Comparison of ENCODE assay signal across 24 cellular contexts in the genomic region with DNA sequence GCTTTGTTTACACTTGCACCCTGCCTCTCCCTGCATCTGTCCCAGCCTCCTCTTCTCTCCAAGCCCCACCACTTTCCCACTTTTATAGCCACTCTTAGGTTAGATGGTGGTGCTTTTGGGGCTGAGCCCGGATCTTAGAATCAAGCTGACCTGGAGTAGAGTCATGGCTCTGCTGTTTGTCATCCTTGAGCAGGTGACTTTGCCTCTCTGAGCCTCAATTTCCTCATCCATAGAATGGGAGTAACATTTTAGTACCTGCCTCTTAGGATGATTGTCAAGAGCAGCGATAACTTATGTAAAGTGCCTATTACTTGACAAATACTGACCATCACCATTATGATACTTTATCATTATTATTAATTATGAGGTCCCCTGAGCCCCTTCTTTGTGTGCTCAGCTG. TPM values are rescaled to one million over a fixed set of nuclear protein-coding genes. Genes with fewer than 3 reads are reported as not detected.
"Had no signal": no experiment of that assay in that cellular context is flagged by ENCODE, and none has a peak within 500 bp of the region (broad histone marks: within the 10 kb centered on the region; RNA-seq: fewer than 3 reads in every experiment).

No MANE protein-coding gene starts in this region.

- H3K36me3 ChIP-seq: esophagus muscularis mucosa, gastroesophageal sphincter, heart left ventricle, left lung had no signal

- H3K4me3 ChIP-seq: coronary artery, dorsolateral prefrontal cortex, esophagus muscularis mucosa, gastroesophageal sphincter, heart left ventricle, hepatocyte, left lung, lung had no signal

- DNase-seq: dermis blood vessel endothelial cell; dorsolateral prefrontal cortex; effector CD4-positive, alpha-beta T cell; effector memory CD4-positive, alpha-beta T cell; foreskin keratinocyte; heart left ventricle; hypothalamus; immature natural killer cell; islet precursor cell; left cardiac atrium; left lung; left ventricle myocardium superior; mammary epithelial cell; mesendoderm; midbrain had no signal

- H3K4me2 ChIP-seq: hepatocyte had no signal

- FAIRE-seq: colon, endothelial cell of umbilical vein, frontal cortex had no signal

- H3K27ac ChIP-seq: coronary artery, esophagus muscularis mucosa, foreskin keratinocyte, gastroesophageal sphincter, heart left ventricle, hepatocyte, left lung had no signal

- H3K27me3 ChIP-seq: dorsolateral prefrontal cortex, heart left ventricle had no signal

- H3K79me2 ChIP-seq: hepatocyte had no signal

- ATAC-seq: foreskin keratinocyte, gastroesophageal sphincter, left lung, left ventricle myocardium superior had no signal

- H3K9me3 ChIP-seq: esophagus muscularis mucosa, gastroesophageal sphincter, heart left ventricle, left lung had no signal

- H2AFZ ChIP-seq: hepatocyte had no signal

- H3K4me1 ChIP-seq: foreskin keratinocyte, gastroesophageal sphincter, left lung had no signal

RNA-seq across cellular contexts. Expression of gene CPNE5, which starts 48.2 kb away (rescaled TPM):
- total RNA-seq: fibroblast of lung, foreskin keratinocyte had no signal
